ENCODE assay signal across 14 cellular contexts in genomic region chr18:24735504-24736243, GRCh38.
"Had no signal": no experiment of that assay in that cellular context is flagged by ENCODE, and none has a peak within 500 bp of the region (broad histone marks: within the 10 kb centered on the region; RNA-seq: fewer than 3 reads in every experiment).

No MANE protein-coding gene starts in this region.

- ATAC-seq: activated T-helper 17 cell treated with anti-CD3 and anti-CD28 coated beads, Interleukin-2, amount 50 U/mL, for 72 hours; upper lobe of right lung had no signal

- H3K36me3 ChIP-seq: prostate gland, upper lobe of right lung had no signal

- H3K27me3 ChIP-seq: upper lobe of right lung had no signal

- H3K9me3 ChIP-seq: prostate gland, upper lobe of right lung had no signal

- H3K4me1 ChIP-seq: prostate gland, upper lobe of right lung had no signal

- H3K4me3 ChIP-seq: prostate gland, smooth muscle cell, upper lobe of right lung had no signal

- H3K4me2 ChIP-seq: smooth muscle cell had no signal

- H3K27ac ChIP-seq: prostate gland, upper lobe of right lung had no signal

- DNase-seq: activated naive CD4-positive, alpha-beta T cell treated with Interleukin-2 at 50 U/mL for 16 hours; aorta; dermis blood vessel endothelial cell; hippocampal formation; kidney glomerular epithelial cell; occipital lobe; stimulated activated CD4-positive, alpha-beta T cell treated with anti-CD3 and anti-CD28 coated beads, Interleukin-4, amount 100 ng/mL, for 4 hours; stimulated activated CD8-positive, alpha-beta memory T cell treated with anti-CD3 and anti-CD28 coated beads, Interleukin-4, amount 100 ng/mL, for 48 hours; stimulated activated naive CD4-positive, alpha-beta T cell treated with Interleukin-2 at 50 U/mL for 16 hours; T-helper 9 cell; upper lobe of right lung had no signal
